Comparison of ENCODE assay signal across 14 cellular contexts in the genomic region with DNA sequence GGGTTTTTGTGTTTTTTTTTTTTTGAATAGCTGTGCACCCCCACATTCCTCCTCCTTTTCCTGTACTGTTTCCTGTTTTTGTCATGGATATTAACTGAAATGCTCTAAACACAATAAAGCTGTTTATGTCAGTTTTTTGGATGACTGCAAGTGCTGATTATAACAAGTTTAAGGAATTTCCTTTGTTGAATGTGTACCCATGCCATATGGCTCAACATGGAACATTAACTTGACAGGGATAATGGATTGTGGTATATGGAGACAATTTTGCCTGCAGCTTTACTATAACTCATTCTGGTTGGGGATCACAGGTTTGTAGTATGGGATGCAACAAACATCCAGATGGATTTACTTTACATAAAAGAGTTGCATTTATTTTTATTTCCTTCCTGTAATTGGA.
DNase-seq lines count a peak whose midpoint lies in the region.
"Had no signal": no experiment of that assay in that cellular context is flagged by ENCODE, and none has a peak within 500 bp of the region (broad histone marks: within the 10 kb centered on the region; RNA-seq: fewer than 3 reads in every experiment).

No MANE protein-coding gene starts in this region.

- H3K9me3 ChIP-seq in endocrine pancreas (ENCODE audit: control insufficient read depth, low read length), result no peaks in the 10 kb centered on the region
- H3K9me3 ChIP-seq: sigmoid colon had no signal

- peak; percentile 15 to 69 for DNase-seq in NCI-H2081 (lab: John Stamatoyannopoulos, UW)
- DNase-seq in NCI-H2081 treated with DMSO at 0.1 percent for 48 hours (lab: John Stamatoyannopoulos, UW), result no peak
- DNase-seq in NCI-H2171 (lab: John Stamatoyannopoulos, UW), result peak; percentile 74
- DNase-seq in retina, result peak; percentile 37
- DNase-seq in NCI-H2029 treated with DMSO at 0.1 percent for 48 hours (lab: John Stamatoyannopoulos, UW), result no peak
- DNase-seq in stimulated activated CD4-positive, alpha-beta T cell treated with anti-CD3 and anti-CD28 coated beads, Interleukin-2, amount 100 ng/mL, for 24 hours, result no peak
- DNase-seq in activated T-cell treated with anti-CD3 and anti-CD28 coated beads for 4 hours, result no peak
- DNase-seq: activated gamma-delta T cell; CD8-positive, alpha-beta memory T cell; H7; NCI-H2107; sigmoid colon; stimulated activated naive CD4-positive, alpha-beta T cell treated with Interleukin-2 at 50 U/mL for 16 hours had no signal

- H3K4me3 ChIP-seq in endocrine pancreas (ENCODE audit: control insufficient read depth, insufficient read depth, low read length), result peak overlapping the region; percentile 68
- H3K4me3 ChIP-seq: sigmoid colon had no signal

- H3K4me1 ChIP-seq in endocrine pancreas (ENCODE audit: control insufficient read depth, insufficient read depth, low read length), result peaks cover 35% of the 10 kb centered on the region

- H3K9ac ChIP-seq in endocrine pancreas (ENCODE audit: control insufficient read depth, insufficient read depth, low read length), result no peak overlapping the region

- no peaks in the 10 kb centered on the region for H3K27me3 ChIP-seq in endocrine pancreas (ENCODE audit: control insufficient read depth, insufficient read depth, low read length)
- H3K27me3 ChIP-seq: sigmoid colon had no signal

- no peaks in the 10 kb centered on the region for H3K36me3 ChIP-seq in endocrine pancreas (ENCODE audit: control insufficient read depth, insufficient read depth, low read length)
- H3K36me3 ChIP-seq: sigmoid colon had no signal

Comparison
In these comparisons a context has a peak if more than half of its experiments do, and no peak if none do; other contexts are left out.
1. DNase-seq: peak in NCI-H2081 (2 of 2), NCI-H2171 (single experiment) and retina (single experiment); none in NCI-H2081 treated with DMSO at 0.1 percent for 48 hours (single experiment), NCI-H2029 treated with DMSO at 0.1 percent for 48 hours (single experiment), stimulated activated CD4-positive, alpha-beta T cell treated with anti-CD3 and anti-CD28 coated beads, Interleukin-2, amount 100 ng/mL, for 24 hours (0 of 2) and activated T-cell treated with anti-CD3 and anti-CD28 coated beads for 4 hours (single experiment).